Comparison of ENCODE assay signal across 11 cellular contexts in genomic region chr20:37670426-37670825, GRCh38. TPM values are rescaled to one million over a fixed set of nuclear protein-coding genes. Genes with fewer than 3 reads are reported as not detected.
DNase-seq lines count a peak whose midpoint lies in the region; ATAC-seq, FAIRE-seq and TF ChIP-seq lines count a peak whose summit lies in the region.
"Had no signal": no experiment of that assay in that cellular context is flagged by ENCODE, and none has a peak within 500 bp of the region (broad histone marks: within the 10 kb centered on the region; RNA-seq: fewer than 3 reads in every experiment).

No MANE protein-coding gene starts in this region.

- no peaks in the 10 kb centered on the region for H3K79me2 ChIP-seq in HepG2 (ENCODE audit: insufficient read depth, low read length)
- no peaks in the 10 kb centered on the region for H3K79me2 ChIP-seq in H9 (ENCODE audit: insufficient read depth, low read length)

- H3K27ac ChIP-seq in breast epithelium: no peak overlapping the region
- peak overlapping the region; percentile 64 for H3K27ac ChIP-seq in VCaP
- H3K27ac ChIP-seq in HepG2 (ENCODE audit: extremely low read length, insufficient read depth, low read length): no peak overlapping the region
- no peak overlapping the region for H3K27ac ChIP-seq in prostate gland
- H3K27ac ChIP-seq in H9 (ENCODE audit: insufficient read length, low read depth, low read length): no peak overlapping the region

- H3K36me3 ChIP-seq in breast epithelium (no peaks in the 10 kb centered on the region), HepG2 (replicated peaks in 1 of 2; ENCODE audit: control insufficient read depth in 1 of 2, insufficient read depth in 2 of 2, low read length in 2 of 2) (no peaks in the 10 kb centered on the region), prostate gland (no peaks in the 10 kb centered on the region)

- intact Hi-C loops in breast epithelium (cut with DNase I; ENCODE audit: low total_unique reads): no loop called here
- intact Hi-C loops in MCF 10A (cut with micrococcal nuclease): no loop called here
- intact Hi-C loops in HepG2 (cut with micrococcal nuclease; ENCODE audit: unreplicated experiment): no loop called here
- intact Hi-C loops in prostate gland (cut with DNase I): no loop called here

- H2BK20ac ChIP-seq in H9 (ENCODE audit: low read depth, low read length, poor library complexity, severe bottlenecking): no peak overlapping the region

- peak overlapping the region; percentile 20 to 58 (median 26) for H3K4me3 ChIP-seq in breast epithelium
- no peak overlapping the region for H3K4me3 ChIP-seq in HepG2 (replicated peaks in 1 of 3; ENCODE audit: insufficient read depth in 1 of 3, low read depth in 2 of 3, low read length in 3 of 3)
- peak overlapping the region in 1 of 2 donors; percentile 8 for H3K4me3 ChIP-seq in prostate gland

- no peak overlapping the region for H2AFZ ChIP-seq in HepG2 (ENCODE audit: low read length)
- H2AFZ ChIP-seq in H9 (ENCODE audit: low read length): no peak overlapping the region

- peaks cover 67% of the 10 kb centered on the region for H3K27me3 Mint-ChIP-seq in MCF 10A (ENCODE audit: insufficient read depth, unreplicated experiment)
- H3K27me3 Mint-ChIP-seq in naive thymus-derived CD8-positive, alpha-beta T cell: peaks cover 27 to 62% (median 44%) of the 10 kb centered on the region in 5 donors
- peaks cover 5% of the 10 kb centered on the region; the same call in 1 of the 2 replicates for H3K27me3 Mint-ChIP-seq in H9 (ENCODE audit: low read depth)

- H3K23me2 ChIP-seq in H9 (ENCODE audit: insufficient read length, low read depth, low read length, poor library complexity, severe bottlenecking): no peaks in the 10 kb centered on the region

- H3K14ac ChIP-seq in H9 (ENCODE audit: insufficient read depth, low read length): no peak overlapping the region

- H3K4me2 ChIP-seq in HepG2 (ENCODE audit: low read depth, low read length) (no peak overlapping the region), H9 (ENCODE audit: insufficient read depth, insufficient read length, low read length) (no peak overlapping the region)

- CTCF ChIA-PET in MCF 10A (lab: Yijun Ruan, JAX) (interaction anchor here (1.0 kb wide), 1 partner anchor 13 kb away, joined by 4 read pairs; no protein-coding TSS in a partner anchor), HepG2 (lab: Yijun Ruan, JAX; ENCODE audit: low intra/inter-chr PET ratio, low total read pairs) (no interaction called here)

- DNase-seq in breast epithelium (ENCODE audit: low spot score in 2 of 2) (no peak), MCF 10A (ENCODE audit: unreplicated experiment) (no peak), HepG2 (ENCODE audit: low spot score) (no peak), prostate gland (ENCODE audit: low spot score) (no peak), SHP77 treated with DMSO at 0.1 percent for 48 hours (lab: John Stamatoyannopoulos, UW) (no peak), H9 (no peak)
- DNase-seq in naive thymus-derived CD8-positive, alpha-beta T cell: no peak
- DNase-seq: activated CD8-positive, alpha-beta memory T cell treated with anti-CD3 and anti-CD28 coated beads, Interleukin-2, amount 50 U/mL, for 48 hours; cortex of kidney had no signal

- H3T11ph ChIP-seq in H9 (ENCODE audit: low read length): no peak overlapping the region

- no peak overlapping the region for H3K4ac ChIP-seq in H9 (ENCODE audit: low read depth, low read length)

- peaks cover 0 to 21% of the 10 kb centered on the region in 2 donors for H3K27me3 ChIP-seq in breast epithelium
- H3K27me3 ChIP-seq in HepG2 (ENCODE audit: control insufficient read depth in 1 of 2, insufficient read depth in 2 of 2, low read length in 2 of 2): peaks cover 0 to 5% of the 10 kb centered on the region in 2 experiments; a peak in 1 of 5 replicates
- H3K27me3 ChIP-seq in prostate gland (replicated peaks; ENCODE audit: insufficient read depth): no peaks in the 10 kb centered on the region
- H3K27me3 ChIP-seq in H9 (ENCODE audit: insufficient read depth, low read length): no peaks in the 10 kb centered on the region

- FAIRE-seq in HepG2 (lab: Jason Lieb, UNC): no peak

- no peak overlapping the region for H2BK15ac ChIP-seq in H9 (ENCODE audit: low read depth, low read length)

- peaks cover 6% of the 10 kb centered on the region for H3K4me1 Mint-ChIP-seq in MCF 10A (ENCODE audit: insufficient read depth, unreplicated experiment)
- peaks cover 0 to 3% (median 0%) of the 10 kb centered on the region in 4 donors for H3K4me1 Mint-ChIP-seq in naive thymus-derived CD8-positive, alpha-beta T cell
- peaks cover 12 to 20% of the 10 kb centered on the region in 2 experiments for H3K4me1 Mint-ChIP-seq in H9
- H3K4me1 Mint-ChIP-seq: B cell had no signal

- H3K4me3 Mint-ChIP-seq in MCF 10A (ENCODE audit: unreplicated experiment): no peak overlapping the region
- no peak overlapping the region for H3K4me3 Mint-ChIP-seq in naive thymus-derived CD8-positive, alpha-beta T cell
- H3K4me3 Mint-ChIP-seq in H9: no peak overlapping the region
- H3K4me3 Mint-ChIP-seq: B cell had no signal

- no peak overlapping the region for H3K23ac ChIP-seq in H9 (ENCODE audit: insufficient read length, low read depth, low read length)

- no peak overlapping the region for H3K9ac ChIP-seq in HepG2 (ENCODE audit: insufficient read depth, low read depth, low read length)
- no peak overlapping the region for H3K9ac ChIP-seq in H9 (ENCODE audit: extremely low read depth, insufficient read length, low read length)

- WGBS in HepG2 (ENCODE audit: low lambda C conversion rate): 74% methylated on average over 18 of the region's 18 CpGs
- 16% methylated on average over 18 of the region's 18 CpGs for WGBS in prostate gland
- WGBS in H9 (ENCODE audit: extremely low coverage, insufficient read length, low lambda C conversion rate): no CpG with 5 or more reads among the region's 18 CpGs

- no peaks in the 10 kb centered on the region for H3K36me3 Mint-ChIP-seq in MCF 10A (ENCODE audit: insufficient read depth, unreplicated experiment)
- H3K36me3 Mint-ChIP-seq in naive thymus-derived CD8-positive, alpha-beta T cell: peaks cover 2 to 5% (median 3%) of the 10 kb centered on the region in 3 donors
- H3K36me3 Mint-ChIP-seq in H9 (ENCODE audit: insufficient read depth in 1 of 3, low read depth in 3 of 3): no peaks in the 10 kb centered on the region

- no peak overlapping the region for H2BK5ac ChIP-seq in H9 (ENCODE audit: insufficient read length, low read length)

- H4K91ac ChIP-seq in H9 (ENCODE audit: insufficient read length, low read depth, low read length): no peak overlapping the region

- POLR2A ChIA-PET in MCF 10A (lab: Yijun Ruan, JAX): no interaction called here
- POLR2A ChIA-PET in HepG2 (lab: Yijun Ruan, JAX): no interaction called here
- POLR2A ChIA-PET in naive thymus-derived CD8-positive, alpha-beta T cell (lab: Charles Lee): no interaction called here

- H3K18ac ChIP-seq in H9 (ENCODE audit: insufficient read length, low read depth, low read length): no peak overlapping the region

- H3K9me3 ChIP-seq in breast epithelium (no peaks in the 10 kb centered on the region), HepG2 (ENCODE audit: low read length) (no peaks in the 10 kb centered on the region), prostate gland (no peaks in the 10 kb centered on the region), H9 (ENCODE audit: control insufficient read depth, low read depth, low read length) (no peaks in the 10 kb centered on the region)

- no peak overlapping the region for H2AK5ac ChIP-seq in H9 (ENCODE audit: insufficient read length, low read length)

- H3K27ac Mint-ChIP-seq in MCF 10A (ENCODE audit: low read depth, unreplicated experiment): no peak overlapping the region
- no peak overlapping the region for H3K27ac Mint-ChIP-seq in naive thymus-derived CD8-positive, alpha-beta T cell
- H3K27ac Mint-ChIP-seq in H9: no peak overlapping the region
- H3K27ac Mint-ChIP-seq: B cell had no signal

- H2BK12ac ChIP-seq in H9 (ENCODE audit: insufficient read length, low read depth, low read length): no peak overlapping the region

- TF ChIP-seq POLR2A in breast epithelium (IDR thresholded peaks at IDR 0.05) (no peak), HepG2 (IDR thresholded peaks at IDR 0.05; ENCODE audit: insufficient read depth in 1 of 2, low read depth in 2 of 2, low read length in 2 of 2) (no peak), prostate gland (IDR thresholded peaks at IDR 0.05) (no peak)

- TF ChIP-seq RAD21 in HepG2 (CRISPR knock-in tag; IDR thresholded peaks at IDR 0.05): no peak

- H4K20me1 ChIP-seq in HepG2 (ENCODE audit: insufficient read depth, low read length): no peaks in the 10 kb centered on the region
- H4K20me1 ChIP-seq in H9 (ENCODE audit: control insufficient read depth, insufficient read depth, insufficient read length): no peaks in the 10 kb centered on the region

- no peak for TF ChIP-seq EP300 in HepG2 (IDR thresholded peaks at IDR 0.05; ENCODE audit: low read depth in 2 of 2, low read length in 2 of 2)
- TF ChIP-seq EP300 in HepG2 (CRISPR knock-in tag; IDR thresholded peaks at IDR 0.05; ENCODE audit: borderline replicate concordance): no peak

- H2BK120ac ChIP-seq in H9 (ENCODE audit: low read depth, low read length, poor library complexity, severe bottlenecking): no peak overlapping the region

- BruUV-seq in MCF 10A (replicated peaks; lab: Mats Ljungman, UMichigan) (no TSS peak), HepG2 (replicated peaks; lab: Mats Ljungman, UMichigan) (no TSS peak)

- in situ Hi-C loops in HepG2 (cut with HindIII; ENCODE audit: extremely low pct_ligation_motif_present, low pct_unique_long_range_greater_than_20kb): no loop called here

- no peaks in the 10 kb centered on the region for H3K4me1 ChIP-seq in breast epithelium
- peaks cover 26% of the 10 kb centered on the region for H3K4me1 ChIP-seq in HepG2 (ENCODE audit: insufficient read depth, low read length)
- H3K4me1 ChIP-seq in prostate gland (replicated peaks): no peaks in the 10 kb centered on the region
- no peaks in the 10 kb centered on the region; the same call in 1 of the 2 replicates for H3K4me1 ChIP-seq in H9 (ENCODE audit: insufficient read depth, low read length)

- H4K8ac ChIP-seq in H9 (replicated peaks; ENCODE audit: insufficient read length, low read depth, low read length): no peak overlapping the region

- ATAC-seq in HepG2: 0 out of 3 replicates have a peak, but pooled peaks have one; percentile 17
- no peak for ATAC-seq in naive thymus-derived CD8-positive, alpha-beta T cell

- H4K5ac ChIP-seq in H9 (ENCODE audit: insufficient read length, low read depth, low read length): no peak overlapping the region

- TF ChIP-seq CTCF in breast epithelium (IDR thresholded peaks at IDR 0.05) (no peak), MCF 10A (IDR thresholded peaks at IDR 0.05; ENCODE audit: unreplicated experiment) (no peak), VCaP (conservative IDR thresholded peaks at IDR 0.05) (no peak; the same call in 1 of the 2 replicates), HepG2 (CRISPR knock-in tag; IDR thresholded peaks at IDR 0.05) (no peak), prostate gland (IDR thresholded peaks at IDR 0.05) (no peak), H9 (conservative IDR thresholded peaks at IDR 0.05) (no peak)

- no peaks in the 10 kb centered on the region for H3K9me3 Mint-ChIP-seq in MCF 10A (ENCODE audit: unreplicated experiment)
- peaks cover 0 to 15% (median 3%) of the 10 kb centered on the region in 9 donors for H3K9me3 Mint-ChIP-seq in naive thymus-derived CD8-positive, alpha-beta T cell
- H3K9me3 Mint-ChIP-seq in H9: no peaks in the 10 kb centered on the region

- H3K56ac ChIP-seq in H9 (ENCODE audit: insufficient read length, low read depth, low read length): no peak overlapping the region

- no peaks in the 10 kb centered on the region for H3K79me1 ChIP-seq in H9 (ENCODE audit: insufficient read depth, low read depth, low read length, poor library complexity, severe bottlenecking)

RNA-seq across cellular contexts. Expression of gene CTNNBL1, which starts 23.4 kb away (rescaled TPM):
- total RNA-seq in breast epithelium (10 to 100 TPM; 32.2 to 37.0 (median 32.4) TPM), MCF 10A (2022) (44.9 and 45.2 TPM in 2 replicates), HepG2 (2016; rRNA removed; fragmentation: Illumina TruSeq; extraction: Trizol) (94.6 and 136 TPM in 2 replicates), prostate gland (10 to 100 TPM; 29.9 to 61.0 TPM), H9 (2021) (67.2 and 70.7 TPM in 2 replicates)
- total RNA-seq in HepG2 (2016; cell fraction: cytosol; rRNA removed; fragmentation: Illumina TruSeq; extraction: Trizol; ENCODE audit: low read depth): 43.5 and 49.5 TPM in 2 replicates
- 97.0 and 143 TPM in 2 replicates for total RNA-seq in HepG2 (2016; cell fraction: insoluble cytoplasmic fraction; rRNA removed; fragmentation: Illumina TruSeq; extraction: Trizol)
- 53.6 and 54.9 TPM in 2 replicates for total RNA-seq in HepG2 (2016; cell fraction: membrane; rRNA removed; fragmentation: Illumina TruSeq; extraction: Trizol)
- total RNA-seq in HepG2 (2016; cell fraction: nucleus; rRNA removed; fragmentation: Illumina TruSeq; extraction: Trizol): 47.8 and 48.8 TPM in 2 replicates
- 47.0 and 49.3 TPM in 2 replicates for polyA plus RNA-seq in HepG2 (2011; rRNA removed)
- 37.8 and 38.1 TPM in 2 replicates for polyA plus RNA-seq in HepG2 (2011; cell fraction: cytosol; rRNA removed)
- 17.2 and 18.0 TPM in 2 replicates for polyA plus RNA-seq in HepG2 (2011; cell fraction: nucleus; rRNA removed)
- 83.2 and 94.2 TPM in 2 replicates for polyA plus RNA-seq in HepG2 (2012)
- polyA plus RNA-seq in HepG2 (2016; cell fraction: cytosol; fragmentation: Illumina TruSeq; extraction: Trizol; ENCODE audit: low read depth): 53.4 and 54.1 TPM in 2 replicates
- polyA plus RNA-seq in HepG2 (2016; cell fraction: insoluble cytoplasmic fraction; fragmentation: Illumina TruSeq; extraction: Trizol; ENCODE audit: low read depth): 156 and 162 TPM in 2 replicates
- 50.8 and 57.2 TPM in 2 replicates for polyA plus RNA-seq in HepG2 (2016; cell fraction: membrane; fragmentation: Illumina TruSeq; extraction: Trizol; ENCODE audit: low read depth)
- polyA plus RNA-seq in HepG2 (2016; cell fraction: nucleus; fragmentation: Illumina TruSeq; extraction: Trizol; ENCODE audit: insufficient read depth, low read depth): 68.0 and 75.7 TPM in 2 replicates
- 33.6 and 37.6 TPM in 2 replicates for polyA minus RNA-seq in HepG2 (2011; rRNA and poly(A)+ RNA removed; ENCODE audit: low replicate concordance)
- polyA minus RNA-seq in HepG2 (2011; cell fraction: cytosol; rRNA and poly(A)+ RNA removed): 27.5 and 33.1 TPM in 2 replicates
- polyA minus RNA-seq in HepG2 (2011; cell fraction: nucleus; rRNA and poly(A)+ RNA removed): 33.5 and 36.7 TPM in 2 replicates
- total RNA-seq in naive thymus-derived CD8-positive, alpha-beta T cell: 10 to 100 TPM; 46.9 to 47.5 TPM
- polyA plus RNA-seq in naive thymus-derived CD8-positive, alpha-beta T cell: 10 to 100 TPM; 85.1 to 95.8 (median 90.3) TPM

Comparison
In these comparisons a context has a peak if more than half of its experiments do, and no peak if none do; other contexts are left out.
1. H3K4me3 ChIP-seq: peak in breast epithelium (3 of 3); none in HepG2 (0 of 3).